ENCODE assay signal across 17 cellular contexts in genomic region chr19:54217522-54218247, GRCh38. TPM values are rescaled to one million over a fixed set of nuclear protein-coding genes. Genes with fewer than 3 reads are reported as not detected.
DNase-seq lines count a peak whose midpoint lies in the region; ATAC-seq, FAIRE-seq and TF ChIP-seq lines count a peak whose summit lies in the region.
"Not testable (repeated sequence)": the region's sequence is repeated elsewhere in the genome, so short reads cannot be mapped to it uniquely, and the experiment has no call there.
"Had no signal": no experiment of that assay in that cellular context is flagged by ENCODE, and none has a peak within 500 bp of the region (broad histone marks: within the 10 kb centered on the region; RNA-seq: fewer than 3 reads in every experiment).

No MANE protein-coding gene starts in this region.

- not testable (repeated sequence) for FAIRE-seq in HepG2 (lab: Jason Lieb, UNC)

- H3K18ac ChIP-seq in H9 (ENCODE audit: insufficient read length, low read depth, low read length) = not testable (repeated sequence)

- not testable (repeated sequence) for H4K91ac ChIP-seq in H9 (ENCODE audit: insufficient read length, low read depth, low read length)

- no CpG with 5 or more reads among the region's 20 CpGs for WGBS in H9 (ENCODE audit: extremely low coverage, insufficient read length, low lambda C conversion rate)
- WGBS in HepG2 (ENCODE audit: low lambda C conversion rate) = 14% methylated on average over 14 of the region's 20 CpGs
- 71 to 83% methylated on average over 17 of the region's 20 CpGs for WGBS in sigmoid colon, 2 donors

- not testable (repeated sequence) for H3K79me1 ChIP-seq in H9 (ENCODE audit: insufficient read depth, low read depth, low read length, poor library complexity, severe bottlenecking)

- H3K9ac ChIP-seq in H9 (ENCODE audit: extremely low read depth, insufficient read length, low read length); HepG2 (ENCODE audit: insufficient read depth, low read depth, low read length): not testable (repeated sequence)

- H3T11ph ChIP-seq in H9 (ENCODE audit: low read length) = not testable (repeated sequence)

- not testable (repeated sequence) for H4K20me1 ChIP-seq in H9 (ENCODE audit: control insufficient read depth, insufficient read depth, insufficient read length); HepG2 (ENCODE audit: insufficient read depth, low read length)

- H3K14ac ChIP-seq in H9 (ENCODE audit: insufficient read depth, low read length) = not testable (repeated sequence)

- H2AFZ ChIP-seq in H9 (ENCODE audit: low read length); HepG2 (ENCODE audit: low read length): not testable (repeated sequence)

- not testable (repeated sequence) for H3K9me3 ChIP-seq in H9 (ENCODE audit: control insufficient read depth, low read depth, low read length); HepG2 (ENCODE audit: low read length); neutrophil; sigmoid colon

- H2BK5ac ChIP-seq in H9 (ENCODE audit: insufficient read length, low read length) = not testable (repeated sequence)

- H3K4me3 Mint-ChIP-seq in H9 = not testable (repeated sequence)
- peak overlapping the region; percentile 18 for H3K4me3 Mint-ChIP-seq in activated naive CD8-positive, alpha-beta T cell treated with anti-CD3 and anti-CD28 coated beads for 36 hours
- H3K4me3 Mint-ChIP-seq in dendritic cell treated with granulocyte-macrophage colony-stimulating factor and Interleukin-4, amounts not matched to agents 40 ng/mL and 50 ng/mL, for 4 days = peak overlapping the region; percentile 27
- peak overlapping the region; percentile 9 for H3K4me3 Mint-ChIP-seq in glutamatergic neuron (ENCODE audit: unreplicated experiment)

- intact Hi-C loops in dendritic cell treated with granulocyte-macrophage colony-stimulating factor and Interleukin-4, amounts not matched to agents 40 ng/mL and 50 ng/mL, for 4 days (cut with micrococcal nuclease); HepG2 (cut with micrococcal nuclease; ENCODE audit: unreplicated experiment); sigmoid colon (cut with DNase I): not testable (repeated sequence)

- not testable (repeated sequence) for H2AK5ac ChIP-seq in H9 (ENCODE audit: insufficient read length, low read length)

- not testable (repeated sequence) for ATAC-seq in HepG2

- not testable (repeated sequence) for TF ChIP-seq RAD21 in HepG2 (CRISPR knock-in tag; IDR thresholded peaks at IDR 0.05)

- not testable (repeated sequence) for H2BK15ac ChIP-seq in H9 (ENCODE audit: low read depth, low read length)

- H3K27me3 ChIP-seq in H9 (ENCODE audit: insufficient read depth, low read length); HepG2 (ENCODE audit: control insufficient read depth in 1 of 2, insufficient read depth in 2 of 2, low read length in 2 of 2); neutrophil; sigmoid colon: not testable (repeated sequence)

- not testable (repeated sequence) for H3K36me3 ChIP-seq in HepG2 (replicated peaks in 1 of 2; ENCODE audit: control insufficient read depth in 1 of 2, insufficient read depth in 2 of 2, low read length in 2 of 2); sigmoid colon
- peaks cover 66% of the 10 kb centered on the region for H3K36me3 ChIP-seq in neutrophil

- H3K4me1 Mint-ChIP-seq in H9 (peaks cover 11 to 13% of the 10 kb centered on the region in 2 experiments), glutamatergic neuron (ENCODE audit: low read depth, unreplicated experiment) (peaks cover 27% of the 10 kb centered on the region)
- H3K4me1 Mint-ChIP-seq in activated naive CD8-positive, alpha-beta T cell treated with anti-CD3 and anti-CD28 coated beads for 36 hours = not testable (repeated sequence)
- peaks cover 55% of the 10 kb centered on the region for H3K4me1 Mint-ChIP-seq in dendritic cell treated with granulocyte-macrophage colony-stimulating factor and Interleukin-4, amounts not matched to agents 40 ng/mL and 50 ng/mL, for 4 days (ENCODE audit: low read depth)

- not testable (repeated sequence) for H2BK120ac ChIP-seq in H9 (ENCODE audit: low read depth, low read length, poor library complexity, severe bottlenecking)

- not testable (repeated sequence) for H3K4me2 ChIP-seq in H9 (ENCODE audit: insufficient read depth, insufficient read length, low read length); HepG2 (ENCODE audit: low read depth, low read length)

- not testable (repeated sequence) for TF ChIP-seq EP300 in HepG2 (IDR thresholded peaks at IDR 0.05; ENCODE audit: low read depth in 2 of 2, low read length in 2 of 2); HepG2 (CRISPR knock-in tag; IDR thresholded peaks at IDR 0.05; ENCODE audit: borderline replicate concordance); sigmoid colon (IDR thresholded peaks at IDR 0.05)

- H3K4me3 ChIP-seq in HepG2 (replicated peaks in 1 of 3; ENCODE audit: insufficient read depth in 1 of 3, low read depth in 2 of 3, low read length in 3 of 3) = peak overlapping the region in 1 of 3 experiments; percentile 28; a peak in 1 of 6 replicates
- H3K4me3 ChIP-seq in neutrophil (ENCODE audit: low read depth in 1 of 2, low read length in 1 of 2); sigmoid colon: not testable (repeated sequence)

- H3K36me3 Mint-ChIP-seq in H9 (ENCODE audit: insufficient read depth in 1 of 3, low read depth in 3 of 3) = peaks cover 13 to 23% (median 15%) of the 10 kb centered on the region in 3 experiments
- peaks cover 21% of the 10 kb centered on the region for H3K36me3 Mint-ChIP-seq in activated naive CD8-positive, alpha-beta T cell treated with anti-CD3 and anti-CD28 coated beads for 36 hours
- peaks cover 59% of the 10 kb centered on the region for H3K36me3 Mint-ChIP-seq in dendritic cell treated with granulocyte-macrophage colony-stimulating factor and Interleukin-4, amounts not matched to agents 40 ng/mL and 50 ng/mL, for 4 days (ENCODE audit: low read depth)
- H3K36me3 Mint-ChIP-seq in glutamatergic neuron (ENCODE audit: unreplicated experiment) = not testable (repeated sequence)

- H2BK12ac ChIP-seq in H9 (ENCODE audit: insufficient read length, low read depth, low read length) = not testable (repeated sequence)

- not testable (repeated sequence) for DNase-seq in H9; activated naive CD8-positive, alpha-beta T cell treated with anti-CD3 and anti-CD28 coated beads for 36 hours; HepG2 (ENCODE audit: low spot score)
- DNase-seq in glutamatergic neuron (peak; percentile 57), sigmoid colon (peak; percentile 13)

- not testable (repeated sequence) for H3K27ac ChIP-seq in H9 (ENCODE audit: insufficient read length, low read depth, low read length); HepG2 (ENCODE audit: extremely low read length, insufficient read depth, low read length); sigmoid colon
- peak overlapping the region; percentile 79 for H3K27ac ChIP-seq in neutrophil

- H3K4ac ChIP-seq in H9 (ENCODE audit: low read depth, low read length) = not testable (repeated sequence)

- H3K9me3 Mint-ChIP-seq in H9; activated naive CD8-positive, alpha-beta T cell treated with anti-CD3 and anti-CD28 coated beads for 36 hours; dendritic cell treated with granulocyte-macrophage colony-stimulating factor and Interleukin-4, amounts not matched to agents 40 ng/mL and 50 ng/mL, for 4 days: not testable (repeated sequence)
- H3K9me3 Mint-ChIP-seq in glutamatergic neuron (ENCODE audit: unreplicated experiment) = peaks cover 11% of the 10 kb centered on the region

- not testable (repeated sequence) for H3K27me3 Mint-ChIP-seq in H9 (ENCODE audit: low read depth); activated naive CD8-positive, alpha-beta T cell treated with anti-CD3 and anti-CD28 coated beads for 36 hours; dendritic cell treated with granulocyte-macrophage colony-stimulating factor and Interleukin-4, amounts not matched to agents 40 ng/mL and 50 ng/mL, for 4 days; glutamatergic neuron (ENCODE audit: unreplicated experiment)

- not testable (repeated sequence) for H3K23ac ChIP-seq in H9 (ENCODE audit: insufficient read length, low read depth, low read length)

- H3K79me2 ChIP-seq in H9 (ENCODE audit: insufficient read depth, low read length); HepG2 (ENCODE audit: insufficient read depth, low read length): not testable (repeated sequence)

- H3K27ac Mint-ChIP-seq in H9 (peak overlapping the region in 2 of 3 experiments; percentile 34 to 73; a peak in 2 of 7 replicates), glutamatergic neuron (ENCODE audit: unreplicated experiment) (peak overlapping the region; percentile 76)
- not testable (repeated sequence) for H3K27ac Mint-ChIP-seq in activated naive CD8-positive, alpha-beta T cell treated with anti-CD3 and anti-CD28 coated beads for 36 hours
- H3K27ac Mint-ChIP-seq in dendritic cell treated with granulocyte-macrophage colony-stimulating factor and Interleukin-4, amounts not matched to agents 40 ng/mL and 50 ng/mL, for 4 days = peak overlapping the region; percentile 33

- H3K23me2 ChIP-seq in H9 (ENCODE audit: insufficient read length, low read depth, low read length, poor library complexity, severe bottlenecking) = not testable (repeated sequence)

- not testable (repeated sequence) for H3K4me1 ChIP-seq in H9 (ENCODE audit: insufficient read depth, low read length); sigmoid colon
- H3K4me1 ChIP-seq in HepG2 (ENCODE audit: insufficient read depth, low read length) = peaks cover 21% of the 10 kb centered on the region
- peaks cover 65 to 73% of the 10 kb centered on the region in 2 experiments for H3K4me1 ChIP-seq in neutrophil (ENCODE audit: control insufficient read depth in 1 of 2, insufficient read depth in 1 of 2, low read depth in 1 of 2, low read length in 1 of 2)

- H3K56ac ChIP-seq in H9 (ENCODE audit: insufficient read length, low read depth, low read length) = not testable (repeated sequence)

- not testable (repeated sequence) for TF ChIP-seq POLR2A in HepG2 (IDR thresholded peaks at IDR 0.05; ENCODE audit: insufficient read depth in 1 of 2, low read depth in 2 of 2, low read length in 2 of 2); sigmoid colon (IDR thresholded peaks at IDR 0.05)

- H4K8ac ChIP-seq in H9 (replicated peaks; ENCODE audit: insufficient read length, low read depth, low read length) = not testable (repeated sequence)

- in situ Hi-C loops in HepG2 (cut with HindIII; ENCODE audit: extremely low pct_ligation_motif_present, low pct_unique_long_range_greater_than_20kb) = not testable (repeated sequence)

- CTCF ChIA-PET in HepG2 (lab: Yijun Ruan, JAX; ENCODE audit: low intra/inter-chr PET ratio, low total read pairs) = not testable (repeated sequence)

- H4K5ac ChIP-seq in H9 (ENCODE audit: insufficient read length, low read depth, low read length) = not testable (repeated sequence)

- TF ChIP-seq CTCF in H9 (conservative IDR thresholded peaks at IDR 0.05); glutamatergic neuron (IDR thresholded peaks at IDR 0.05; ENCODE audit: partially characterized antibody, unreplicated experiment); HepG2 (CRISPR knock-in tag; IDR thresholded peaks at IDR 0.05); neutrophil (IDR thresholded peaks at IDR 0.05); sigmoid colon (IDR thresholded peaks at IDR 0.05): not testable (repeated sequence)

- not testable (repeated sequence) for H2BK20ac ChIP-seq in H9 (ENCODE audit: low read depth, low read length, poor library complexity, severe bottlenecking)

- not testable (repeated sequence) for BruUV-seq in HepG2 (replicated peaks; lab: Mats Ljungman, UMichigan)

- POLR2A ChIA-PET in HepG2 (lab: Yijun Ruan, JAX) = interaction anchor here (1.0 to 1.2 kb wide), 2 partner anchors 9 to 17 kb away, joined by 3 read pairs; no protein-coding TSS in a partner anchor

RNA-seq across cellular contexts. Expression of gene LILRB3, which starts 5.1 kb away (rescaled TPM):
- not detected in 2 replicates for total RNA-seq in H9 (2021)
- not detected for total RNA-seq in activated naive CD8-positive, alpha-beta T cell treated with anti-CD3 and anti-CD28 coated beads for 36 hours
- total RNA-seq in glutamatergic neuron (ENCODE audit: unreplicated experiment) = not detected
- total RNA-seq in HepG2 (2016; rRNA removed; fragmentation: Illumina TruSeq; extraction: Trizol) = not detected in 2 replicates
- not detected in 2 replicates for total RNA-seq in HepG2 (2016; cell fraction: cytosol; rRNA removed; fragmentation: Illumina TruSeq; extraction: Trizol; ENCODE audit: low read depth)
- total RNA-seq in HepG2 (2016; cell fraction: insoluble cytoplasmic fraction; rRNA removed; fragmentation: Illumina TruSeq; extraction: Trizol) = not detected in 2 replicates
- not detected in 2 replicates for total RNA-seq in HepG2 (2016; cell fraction: membrane; rRNA removed; fragmentation: Illumina TruSeq; extraction: Trizol)
- not detected in 2 replicates for total RNA-seq in HepG2 (2016; cell fraction: nucleus; rRNA removed; fragmentation: Illumina TruSeq; extraction: Trizol)
- polyA plus RNA-seq in HepG2 (2011; rRNA removed) = 0.10 and 0.22 TPM in 2 replicates
- 0.09 and 0.30 TPM in 2 replicates for polyA plus RNA-seq in HepG2 (2011; cell fraction: cytosol; rRNA removed)
- polyA plus RNA-seq in HepG2 (2011; cell fraction: nucleus; rRNA removed) = 0.24 TPM in 1 of 2 replicates, not detected in the other
- 0.16 and 0.24 TPM in 2 replicates for polyA plus RNA-seq in HepG2 (2012)
- polyA plus RNA-seq in HepG2 (2016; cell fraction: cytosol; fragmentation: Illumina TruSeq; extraction: Trizol; ENCODE audit: low read depth) = not detected in 2 replicates
- polyA plus RNA-seq in HepG2 (2016; cell fraction: insoluble cytoplasmic fraction; fragmentation: Illumina TruSeq; extraction: Trizol; ENCODE audit: low read depth) = not detected in 2 replicates
- polyA plus RNA-seq in HepG2 (2016; cell fraction: membrane; fragmentation: Illumina TruSeq; extraction: Trizol; ENCODE audit: low read depth) = not detected in 2 replicates
- not detected in 2 replicates for polyA plus RNA-seq in HepG2 (2016; cell fraction: nucleus; fragmentation: Illumina TruSeq; extraction: Trizol; ENCODE audit: insufficient read depth, low read depth)
- polyA minus RNA-seq in HepG2 (2011; rRNA and poly(A)+ RNA removed; ENCODE audit: low replicate concordance) = not detected in 2 replicates
- not detected in 2 replicates for polyA minus RNA-seq in HepG2 (2011; cell fraction: cytosol; rRNA and poly(A)+ RNA removed)
- not detected in 2 replicates for polyA minus RNA-seq in HepG2 (2011; cell fraction: nucleus; rRNA and poly(A)+ RNA removed)
- total RNA-seq in sigmoid colon = 10 to 100 TPM; 12.5 to 19.3 (median 16.8) TPM
- polyA plus RNA-seq in sigmoid colon = 1 to 10 TPM; 4.2 to 7.2 (median 4.9) TPM
- total RNA-seq: A172; A673; Caco-2; CD8-positive, alpha-beta T cell; GM23248; H1; H7; HFFc6 had no signal
- polyA plus RNA-seq: BJ, H1 had no signal

RNA-seq across cellular contexts. Expression of gene RPS9, which starts 17.0 kb away (rescaled TPM):
- 1,674 and 1,679 TPM in 2 replicates for total RNA-seq in H9 (2021)
- total RNA-seq in activated naive CD8-positive, alpha-beta T cell treated with anti-CD3 and anti-CD28 coated beads for 36 hours = 1,000 to 10,000 TPM; 1,783 to 1,787 TPM
- total RNA-seq in glutamatergic neuron (ENCODE audit: unreplicated experiment) = 557 TPM
- 1,411 and 1,450 TPM in 2 replicates for total RNA-seq in HepG2 (2016; rRNA removed; fragmentation: Illumina TruSeq; extraction: Trizol)
- total RNA-seq in HepG2 (2016; cell fraction: cytosol; rRNA removed; fragmentation: Illumina TruSeq; extraction: Trizol; ENCODE audit: low read depth) = 1,847 and 2,095 TPM in 2 replicates
- 1,493 and 1,495 TPM in 2 replicates for total RNA-seq in HepG2 (2016; cell fraction: insoluble cytoplasmic fraction; rRNA removed; fragmentation: Illumina TruSeq; extraction: Trizol)
- total RNA-seq in HepG2 (2016; cell fraction: membrane; rRNA removed; fragmentation: Illumina TruSeq; extraction: Trizol) = 2,859 and 2,975 TPM in 2 replicates
- total RNA-seq in HepG2 (2016; cell fraction: nucleus; rRNA removed; fragmentation: Illumina TruSeq; extraction: Trizol) = 574 and 605 TPM in 2 replicates
- 2,903 and 3,161 TPM in 2 replicates for polyA plus RNA-seq in HepG2 (2011; rRNA removed)
- polyA plus RNA-seq in HepG2 (2011; cell fraction: cytosol; rRNA removed) = 3,446 and 4,669 TPM in 2 replicates
- 1,154 and 1,198 TPM in 2 replicates for polyA plus RNA-seq in HepG2 (2011; cell fraction: nucleus; rRNA removed)
- 2,294 and 3,529 TPM in 2 replicates for polyA plus RNA-seq in HepG2 (2012)
- polyA plus RNA-seq in HepG2 (2016; cell fraction: cytosol; fragmentation: Illumina TruSeq; extraction: Trizol; ENCODE audit: low read depth) = 2,882 and 3,077 TPM in 2 replicates
- 1,450 and 1,632 TPM in 2 replicates for polyA plus RNA-seq in HepG2 (2016; cell fraction: insoluble cytoplasmic fraction; fragmentation: Illumina TruSeq; extraction: Trizol; ENCODE audit: low read depth)
- polyA plus RNA-seq in HepG2 (2016; cell fraction: membrane; fragmentation: Illumina TruSeq; extraction: Trizol; ENCODE audit: low read depth) = 3,325 and 3,445 TPM in 2 replicates
- 1,079 and 1,215 TPM in 2 replicates for polyA plus RNA-seq in HepG2 (2016; cell fraction: nucleus; fragmentation: Illumina TruSeq; extraction: Trizol; ENCODE audit: insufficient read depth, low read depth)
- 647 and 719 TPM in 2 replicates for polyA minus RNA-seq in HepG2 (2011; rRNA and poly(A)+ RNA removed; ENCODE audit: low replicate concordance)
- polyA minus RNA-seq in HepG2 (2011; cell fraction: cytosol; rRNA and poly(A)+ RNA removed) = 352 and 390 TPM in 2 replicates
- polyA minus RNA-seq in HepG2 (2011; cell fraction: nucleus; rRNA and poly(A)+ RNA removed) = 215 and 249 TPM in 2 replicates
- total RNA-seq in sigmoid colon = 1,000 to 10,000 TPM; 2,139 to 2,970 (median 2,693) TPM
- polyA plus RNA-seq in sigmoid colon = 1,000 to 10,000 TPM; 3,254 to 5,599 (median 3,699) TPM

RNA-seq across cellular contexts. Expression of gene LILRA6, which starts 24.9 kb away (rescaled TPM):
- total RNA-seq in H9 (2021) (not detected in 2 replicates), glutamatergic neuron (ENCODE audit: unreplicated experiment) (not detected), HepG2 (2016; rRNA removed; fragmentation: Illumina TruSeq; extraction: Trizol) (not detected in 2 replicates), sigmoid colon (1 to 10 TPM; 1.8 to 3.2 (median 2.3) TPM)
- not detected for total RNA-seq in activated naive CD8-positive, alpha-beta T cell treated with anti-CD3 and anti-CD28 coated beads for 36 hours
- not detected in 2 replicates for total RNA-seq in HepG2 (2016; cell fraction: cytosol; rRNA removed; fragmentation: Illumina TruSeq; extraction: Trizol; ENCODE audit: low read depth)
- not detected in 2 replicates for total RNA-seq in HepG2 (2016; cell fraction: insoluble cytoplasmic fraction; rRNA removed; fragmentation: Illumina TruSeq; extraction: Trizol)
- not detected in 2 replicates for total RNA-seq in HepG2 (2016; cell fraction: membrane; rRNA removed; fragmentation: Illumina TruSeq; extraction: Trizol)
- not detected in 2 replicates for total RNA-seq in HepG2 (2016; cell fraction: nucleus; rRNA removed; fragmentation: Illumina TruSeq; extraction: Trizol)
- polyA plus RNA-seq in HepG2 (2011; rRNA removed) (not detected in 2 replicates), sigmoid colon (1 to 10 TPM; 1.2 to 2.3 (median 1.5) TPM)
- polyA plus RNA-seq in HepG2 (2011; cell fraction: cytosol; rRNA removed) = not detected in 2 replicates
- not detected in 2 replicates for polyA plus RNA-seq in HepG2 (2011; cell fraction: nucleus; rRNA removed)
- not detected in 2 replicates for polyA plus RNA-seq in HepG2 (2012)
- polyA plus RNA-seq in HepG2 (2016; cell fraction: cytosol; fragmentation: Illumina TruSeq; extraction: Trizol; ENCODE audit: low read depth) = not detected in 2 replicates
- polyA plus RNA-seq in HepG2 (2016; cell fraction: insoluble cytoplasmic fraction; fragmentation: Illumina TruSeq; extraction: Trizol; ENCODE audit: low read depth) = not detected in 2 replicates
- polyA plus RNA-seq in HepG2 (2016; cell fraction: membrane; fragmentation: Illumina TruSeq; extraction: Trizol; ENCODE audit: low read depth) = not detected in 2 replicates
- not detected in 2 replicates for polyA plus RNA-seq in HepG2 (2016; cell fraction: nucleus; fragmentation: Illumina TruSeq; extraction: Trizol; ENCODE audit: insufficient read depth, low read depth)
- not detected in 2 replicates for polyA minus RNA-seq in HepG2 (2011; rRNA and poly(A)+ RNA removed; ENCODE audit: low replicate concordance)
- polyA minus RNA-seq in HepG2 (2011; cell fraction: cytosol; rRNA and poly(A)+ RNA removed) = not detected in 2 replicates
- polyA minus RNA-seq in HepG2 (2011; cell fraction: nucleus; rRNA and poly(A)+ RNA removed) = not detected in 2 replicates
- total RNA-seq: A172; A673; Caco-2; CD4-positive, CD25-positive, alpha-beta regulatory T cell; CD8-positive, alpha-beta T cell; GM23248; H1; H7; HFFc6 had no signal
- polyA plus RNA-seq: BJ, GM23248, H1 had no signal

RNA-seq across cellular contexts. Expression of gene TSEN34, which starts 26.6 kb away (rescaled TPM):
- total RNA-seq in H9 (2021) = 28.3 and 29.0 TPM in 2 replicates
- total RNA-seq in activated naive CD8-positive, alpha-beta T cell treated with anti-CD3 and anti-CD28 coated beads for 36 hours = 10 to 100 TPM; 15.5 to 16.4 TPM
- total RNA-seq in glutamatergic neuron (ENCODE audit: unreplicated experiment) = 44.8 TPM
- 64.8 and 65.4 TPM in 2 replicates for total RNA-seq in HepG2 (2016; rRNA removed; fragmentation: Illumina TruSeq; extraction: Trizol)
- 15.4 and 16.0 TPM in 2 replicates for total RNA-seq in HepG2 (2016; cell fraction: cytosol; rRNA removed; fragmentation: Illumina TruSeq; extraction: Trizol; ENCODE audit: low read depth)
- 63.3 and 68.4 TPM in 2 replicates for total RNA-seq in HepG2 (2016; cell fraction: insoluble cytoplasmic fraction; rRNA removed; fragmentation: Illumina TruSeq; extraction: Trizol)
- total RNA-seq in HepG2 (2016; cell fraction: membrane; rRNA removed; fragmentation: Illumina TruSeq; extraction: Trizol) = 33.2 and 37.1 TPM in 2 replicates
- total RNA-seq in HepG2 (2016; cell fraction: nucleus; rRNA removed; fragmentation: Illumina TruSeq; extraction: Trizol) = 20.1 and 23.9 TPM in 2 replicates
- 55.1 and 62.6 TPM in 2 replicates for polyA plus RNA-seq in HepG2 (2011; rRNA removed)
- polyA plus RNA-seq in HepG2 (2011; cell fraction: cytosol; rRNA removed) = 64.8 and 96.9 TPM in 2 replicates
- 39.4 and 39.7 TPM in 2 replicates for polyA plus RNA-seq in HepG2 (2011; cell fraction: nucleus; rRNA removed)
- 36.9 and 37.0 TPM in 2 replicates for polyA plus RNA-seq in HepG2 (2012)
- polyA plus RNA-seq in HepG2 (2016; cell fraction: cytosol; fragmentation: Illumina TruSeq; extraction: Trizol; ENCODE audit: low read depth) = 19.8 and 21.5 TPM in 2 replicates
- 66.3 and 66.4 TPM in 2 replicates for polyA plus RNA-seq in HepG2 (2016; cell fraction: insoluble cytoplasmic fraction; fragmentation: Illumina TruSeq; extraction: Trizol; ENCODE audit: low read depth)
- 28.2 and 30.6 TPM in 2 replicates for polyA plus RNA-seq in HepG2 (2016; cell fraction: membrane; fragmentation: Illumina TruSeq; extraction: Trizol; ENCODE audit: low read depth)
- 31.1 and 43.4 TPM in 2 replicates for polyA plus RNA-seq in HepG2 (2016; cell fraction: nucleus; fragmentation: Illumina TruSeq; extraction: Trizol; ENCODE audit: insufficient read depth, low read depth)
- polyA minus RNA-seq in HepG2 (2011; rRNA and poly(A)+ RNA removed; ENCODE audit: low replicate concordance) = 43.3 and 70.9 TPM in 2 replicates
- 29.5 and 30.6 TPM in 2 replicates for polyA minus RNA-seq in HepG2 (2011; cell fraction: cytosol; rRNA and poly(A)+ RNA removed)
- polyA minus RNA-seq in HepG2 (2011; cell fraction: nucleus; rRNA and poly(A)+ RNA removed) = 10.3 and 10.7 TPM in 2 replicates
- total RNA-seq in sigmoid colon = 10 to 100 TPM; 41.5 to 80.9 (median 53.2) TPM
- polyA plus RNA-seq in sigmoid colon = 10 to 100 TPM; 47.3 to 61.9 (median 52.5) TPM

RNA-seq across cellular contexts. Expression of gene MBOAT7, which starts 28.3 kb away (rescaled TPM):
- total RNA-seq in H9 (2021) = 100 and 103 TPM in 2 replicates
- total RNA-seq in activated naive CD8-positive, alpha-beta T cell treated with anti-CD3 and anti-CD28 coated beads for 36 hours = 10 to 100 TPM; 57.0 to 57.1 TPM
- 62.0 TPM for total RNA-seq in glutamatergic neuron (ENCODE audit: unreplicated experiment)
- 9.0 and 22.2 TPM in 2 replicates for total RNA-seq in HepG2 (2016; rRNA removed; fragmentation: Illumina TruSeq; extraction: Trizol)
- total RNA-seq in HepG2 (2016; cell fraction: cytosol; rRNA removed; fragmentation: Illumina TruSeq; extraction: Trizol; ENCODE audit: low read depth) = 6.0 and 7.0 TPM in 2 replicates
- 9.8 and 24.6 TPM in 2 replicates for total RNA-seq in HepG2 (2016; cell fraction: insoluble cytoplasmic fraction; rRNA removed; fragmentation: Illumina TruSeq; extraction: Trizol)
- 10.9 and 16.4 TPM in 2 replicates for total RNA-seq in HepG2 (2016; cell fraction: membrane; rRNA removed; fragmentation: Illumina TruSeq; extraction: Trizol)
- 22.1 and 22.7 TPM in 2 replicates for total RNA-seq in HepG2 (2016; cell fraction: nucleus; rRNA removed; fragmentation: Illumina TruSeq; extraction: Trizol)
- 25.5 and 42.2 TPM in 2 replicates for polyA plus RNA-seq in HepG2 (2011; rRNA removed)
- 14.0 and 19.6 TPM in 2 replicates for polyA plus RNA-seq in HepG2 (2011; cell fraction: cytosol; rRNA removed)
- 62.9 and 70.0 TPM in 2 replicates for polyA plus RNA-seq in HepG2 (2011; cell fraction: nucleus; rRNA removed)
- 26.2 and 43.9 TPM in 2 replicates for polyA plus RNA-seq in HepG2 (2012)
- polyA plus RNA-seq in HepG2 (2016; cell fraction: cytosol; fragmentation: Illumina TruSeq; extraction: Trizol; ENCODE audit: low read depth) = 5.9 and 6.3 TPM in 2 replicates
- 14.0 and 15.8 TPM in 2 replicates for polyA plus RNA-seq in HepG2 (2016; cell fraction: insoluble cytoplasmic fraction; fragmentation: Illumina TruSeq; extraction: Trizol; ENCODE audit: low read depth)
- 15.2 and 15.3 TPM in 2 replicates for polyA plus RNA-seq in HepG2 (2016; cell fraction: membrane; fragmentation: Illumina TruSeq; extraction: Trizol; ENCODE audit: low read depth)
- polyA plus RNA-seq in HepG2 (2016; cell fraction: nucleus; fragmentation: Illumina TruSeq; extraction: Trizol; ENCODE audit: insufficient read depth, low read depth) = 55.8 and 59.3 TPM in 2 replicates
- polyA minus RNA-seq in HepG2 (2011; rRNA and poly(A)+ RNA removed; ENCODE audit: low replicate concordance) = 43.8 and 78.6 TPM in 2 replicates
- polyA minus RNA-seq in HepG2 (2011; cell fraction: cytosol; rRNA and poly(A)+ RNA removed) = 25.2 and 27.9 TPM in 2 replicates
- 11.7 and 13.1 TPM in 2 replicates for polyA minus RNA-seq in HepG2 (2011; cell fraction: nucleus; rRNA and poly(A)+ RNA removed)
- 10 to 100 TPM; 20.1 to 49.7 (median 31.0) TPM for total RNA-seq in sigmoid colon
- polyA plus RNA-seq in sigmoid colon = 10 to 100 TPM; 15.0 to 79.7 (median 16.0) TPM

Comparison
In these comparisons a context has a peak if more than half of its experiments do, and no peak if none do; other contexts are left out.
1. RNA of gene LILRB3, which starts 5.1 kb away (total RNA-seq): 12.5 to 19.3 TPM in sigmoid colon; not detected in glutamatergic neuron (single experiment), not detected in H9, not detected in activated naive CD8-positive, alpha-beta T cell treated with anti-CD3 and anti-CD28 coated beads for 36 hours and not detected in HepG2; every median in the first group is over 10 times any median in the second.